12 cellular contexts compared by ENCODE assay signal in genomic region chr2:86021396-86022378, GRCh38.
DNase-seq lines count a peak whose midpoint lies in the region; ATAC-seq and TF ChIP-seq lines count a peak whose summit lies in the region.
"Had no signal": no experiment of that assay in that cellular context is flagged by ENCODE, and none has a peak within 500 bp of the region (broad histone marks: within the 10 kb centered on the region; RNA-seq: fewer than 3 reads in every experiment).

No MANE protein-coding gene starts in this region.

- no peaks in the 10 kb centered on the region for H3K9me3 Mint-ChIP-seq in activated CD4-positive, alpha-beta T cell treated with anti-CD3 and anti-CD28 coated beads, Interleukin-2, amount 10 ng/mL, durations not matched to agents 24 days and 14 days
- H3K9me3 Mint-ChIP-seq: activated CD4-positive, alpha-beta T cell treated with anti-CD3 and anti-CD28 coated beads, Interleukin-2, amount 10 ng/mL, durations not matched to agents 7 days and 5 days had no signal

- ATAC-seq in sciatic nerve, result peak; percentile 2

- TF ChIP-seq CTCF in RWPE1 (conservative IDR thresholded peaks at IDR 0.05; ENCODE audit: low read depth) (no peak), fibroblast of the aortic adventitia (IDR thresholded peaks at IDR 0.05; ENCODE audit: insufficient read depth, low read length) (peak; percentile 16)

- H3K4me3 Mint-ChIP-seq in activated CD4-positive, alpha-beta T cell treated with anti-CD3 and anti-CD28 coated beads, Interleukin-2, amount 10 ng/mL, durations not matched to agents 24 days and 14 days, result no peak overlapping the region
- H3K4me3 Mint-ChIP-seq: activated CD4-positive, alpha-beta T cell treated with anti-CD3 and anti-CD28 coated beads, Interleukin-2, amount 10 ng/mL, durations not matched to agents 7 days and 5 days had no signal

- POLR2A ChIA-PET in RWPE1 (lab: Yijun Ruan, JAX; ENCODE audit: low non-redundant PET), result no interaction called here

- no peak overlapping the region for H3K27ac Mint-ChIP-seq in activated CD4-positive, alpha-beta T cell treated with anti-CD3 and anti-CD28 coated beads, Interleukin-2, amount 10 ng/mL, durations not matched to agents 24 days and 14 days
- H3K27ac Mint-ChIP-seq: activated CD4-positive, alpha-beta T cell treated with anti-CD3 and anti-CD28 coated beads, Interleukin-2, amount 10 ng/mL, durations not matched to agents 7 days and 5 days had no signal

- peaks cover 25% of the 10 kb centered on the region for H3K36me3 Mint-ChIP-seq in activated CD4-positive, alpha-beta T cell treated with anti-CD3 and anti-CD28 coated beads, Interleukin-2, amount 10 ng/mL, durations not matched to agents 24 days and 14 days (ENCODE audit: low read depth)

- CTCF ChIA-PET in RWPE1 (lab: Yijun Ruan, JAX), result interaction anchor here (0.5 to 1.7 kb wide), 4 partner anchors 33 to 220 kb away, joined by 3 to 7 read pairs (median 4); no protein-coding TSS in a partner anchor

- DNase-seq in ELR (ENCODE audit: low read depth), result peak; percentile 27
- no peak for DNase-seq in RWPE1 (ENCODE audit: low spot score)
- DNase-seq in fibroblast of the aortic adventitia (ENCODE audit: low read depth), result no peak
- DNase-seq in sciatic nerve (ENCODE audit: low spot score), result peak; percentile 49
- DNase-seq in HK-2 (ENCODE audit: unreplicated experiment), result no peak
- no peak for DNase-seq in activated CD4-positive, alpha-beta T cell treated with anti-CD3 and anti-CD28 coated beads, Interleukin-2, amount 10 ng/mL, durations not matched to agents 24 days and 14 days
- no peak for DNase-seq in NCI-H446 treated with DMSO at 0.1 percent for 48 hours (lab: John Stamatoyannopoulos, UW)
- no peak for DNase-seq in T-helper 1 cell
- DNase-seq: activated CD4-positive, alpha-beta T cell treated with anti-CD3 and anti-CD28 coated beads, Interleukin-2, amount 10 ng/mL, durations not matched to agents 7 days and 5 days; MV-4-11; NCI-H2171 treated with DMSO at 0.1 percent for 48 hours had no signal

- no peaks in the 10 kb centered on the region for H3K27me3 Mint-ChIP-seq in activated CD4-positive, alpha-beta T cell treated with anti-CD3 and anti-CD28 coated beads, Interleukin-2, amount 10 ng/mL, durations not matched to agents 24 days and 14 days
- H3K27me3 Mint-ChIP-seq: activated CD4-positive, alpha-beta T cell treated with anti-CD3 and anti-CD28 coated beads, Interleukin-2, amount 10 ng/mL, durations not matched to agents 7 days and 5 days had no signal

- intact Hi-C loops in sciatic nerve (cut with DNase I), result loop anchor here (10.0 kb wide), 1 partner anchor 107 kb away; no protein-coding TSS in a partner anchor
- intact Hi-C loops in activated CD4-positive, alpha-beta T cell treated with anti-CD3 and anti-CD28 coated beads, Interleukin-2, amount 10 ng/mL, durations not matched to agents 24 days and 14 days (cut with micrococcal nuclease), result no loop called here

- H3K27ac ChIP-seq in RWPE1, result 0 out of 2 replicates have a peak overlapping the region, but pooled peaks have one; percentile 0
- H3K27ac ChIP-seq: right lobe of liver had no signal

- peaks cover 12% of the 10 kb centered on the region for H3K4me1 Mint-ChIP-seq in activated CD4-positive, alpha-beta T cell treated with anti-CD3 and anti-CD28 coated beads, Interleukin-2, amount 10 ng/mL, durations not matched to agents 24 days and 14 days

- H3K4me3 ChIP-seq in fibroblast of the aortic adventitia (ENCODE audit: low read depth, low read length), result no peak overlapping the region
- H3K4me3 ChIP-seq: right lobe of liver had no signal

Comparison
In these comparisons a context has a peak if more than half of its experiments do, and no peak if none do; other contexts are left out.
1. DNase-seq: peak in ELR (single experiment) and sciatic nerve (single experiment); none in RWPE1 (single experiment), fibroblast of the aortic adventitia (single experiment), HK-2 (single experiment), activated CD4-positive, alpha-beta T cell treated with anti-CD3 and anti-CD28 coated beads, Interleukin-2, amount 10 ng/mL, durations not matched to agents 24 days and 14 days (single experiment), NCI-H446 treated with DMSO at 0.1 percent for 48 hours (single experiment) and T-helper 1 cell (0 of 5).